1 cellular context compared by ENCODE assay signal in genomic region chr9:123318961-123319421, GRCh38.
TF ChIP-seq lines count a peak whose summit lies in the region.

No MANE protein-coding gene starts in this region.

TF ChIP-seq in GM12878, 131 proteins besides CTCF, POLR2A, EP300 and RAD21:
- TF ChIP-seq SMC3 (IDR thresholded peaks at IDR 0.05; ENCODE audit: borderline replicate concordance, low read length) (no peak), TAF1 (IDR thresholded peaks at IDR 0.05; ENCODE audit: borderline replicate concordance, low read depth, low read length) (no peak), ETV6 (conservative IDR thresholded peaks at IDR 0.05 in 1 of 2, IDR thresholded peaks at IDR 0.05 in 1 of 2; ENCODE audit: borderline replicate concordance in 1 of 2, low read depth in 1 of 2) (no peak), YY1 (IDR thresholded peaks at IDR 0.05; ENCODE audit: low read depth, low read length) (no peak)
- TF ChIP-seq, protein P1, sequence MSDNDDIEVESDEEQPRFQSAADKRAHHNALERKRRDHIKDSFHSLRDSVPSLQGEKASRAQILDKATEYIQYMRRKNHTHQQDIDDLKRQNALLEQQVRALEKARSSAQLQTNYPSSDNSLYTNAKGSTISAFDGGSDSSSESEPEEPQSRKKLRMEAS (IDR thresholded peaks at IDR 0.05; ENCODE audit: low read depth, low read length): no peak
